9 cellular contexts compared by ENCODE assay signal in the genomic region with DNA sequence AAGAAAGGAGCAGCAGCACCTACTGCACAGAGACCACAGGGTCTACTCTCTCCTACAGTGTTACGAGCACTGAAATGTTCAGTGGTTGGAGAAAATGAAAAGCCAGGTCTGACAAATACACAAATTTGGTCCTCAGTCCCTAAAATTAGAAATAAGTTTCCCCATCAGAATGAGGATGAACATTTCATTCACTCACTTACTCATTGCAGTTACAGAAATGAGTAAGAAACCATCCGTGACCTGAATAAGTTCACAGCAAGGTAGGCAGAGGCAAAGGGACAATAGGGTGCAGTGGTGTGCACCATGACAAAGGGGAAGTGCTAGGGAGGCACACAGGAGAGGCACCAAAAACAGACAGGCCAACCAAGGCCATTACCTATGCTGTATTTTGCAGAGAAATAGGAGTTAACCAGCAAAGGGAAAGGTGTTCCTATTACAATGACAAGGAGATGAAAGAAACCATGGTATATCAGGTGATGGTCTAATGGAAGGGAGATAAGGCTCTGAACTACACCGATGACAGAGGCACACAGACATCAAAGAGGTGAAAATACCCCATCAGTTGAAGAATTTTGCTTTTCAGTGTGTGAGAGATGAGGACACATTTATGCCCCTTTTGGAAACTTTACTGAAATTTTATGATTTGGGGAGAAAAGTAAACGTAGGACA. TPM values are rescaled to one million over a fixed set of nuclear protein-coding genes. Genes with fewer than 3 reads are reported as not detected.
DNase-seq lines count a peak whose midpoint lies in the region; ATAC-seq and TF ChIP-seq lines count a peak whose summit lies in the region.
"Had no signal": no experiment of that assay in that cellular context is flagged by ENCODE, and none has a peak within 500 bp of the region (broad histone marks: within the 10 kb centered on the region; RNA-seq: fewer than 3 reads in every experiment).

No MANE protein-coding gene starts in this region.

- H3K4me3 Mint-ChIP-seq in natural killer cell treated with Interleukin-12 subunit alpha and Interleukin-12 subunit beta and Interleukin-15 and Interleukin-18, amount 100 ng/mL, for 72 hours = peak overlapping the region; percentile 83
- no peak overlapping the region for H3K4me3 Mint-ChIP-seq in neural progenitor cell
- no peak overlapping the region for H3K4me3 Mint-ChIP-seq in HFFc6

- intact Hi-C loops in esophagus muscularis mucosa (cut with DNase I) = no loop called here

- no peaks in the 10 kb centered on the region for H3K27me3 Mint-ChIP-seq in natural killer cell treated with Interleukin-12 subunit alpha and Interleukin-12 subunit beta and Interleukin-15 and Interleukin-18, amount 100 ng/mL, for 72 hours
- H3K27me3 Mint-ChIP-seq in neural progenitor cell (ENCODE audit: insufficient read depth, low read depth) (peaks cover under 1% of the 10 kb centered on the region), HFFc6 (ENCODE audit: insufficient read depth) (peaks cover 18% of the 10 kb centered on the region)

- H3K9me3 ChIP-seq in neural progenitor cell (ENCODE audit: low read depth) = no peaks in the 10 kb centered on the region
- no peaks in the 10 kb centered on the region for H3K9me3 ChIP-seq in esophagus muscularis mucosa
- H3K9me3 ChIP-seq: A549 had no signal

- H3K27me3 ChIP-seq in neural progenitor cell = no peaks in the 10 kb centered on the region
- H3K27me3 ChIP-seq in esophagus muscularis mucosa = no peaks in the 10 kb centered on the region

- H3K4me3 ChIP-seq in neural progenitor cell = no peak overlapping the region
- no peak overlapping the region for H3K4me3 ChIP-seq in esophagus muscularis mucosa
- H3K4me3 ChIP-seq: A549 had no signal

- TF ChIP-seq POLR2A in esophagus muscularis mucosa (IDR thresholded peaks at IDR 0.05; ENCODE audit: low read depth) = no peak

- peak; percentile 72 for ATAC-seq in HG02981 (IDR thresholded peaks at IDR 0.05; ENCODE audit: unreplicated experiment)
- peak; percentile 72 to 81 for ATAC-seq in natural killer cell treated with Interleukin-12 subunit alpha and Interleukin-12 subunit beta and Interleukin-15 and Interleukin-18, amount 100 ng/mL, for 72 hours
- ATAC-seq: A549 had no signal

- H3K9ac ChIP-seq in neural progenitor cell = no peak overlapping the region

- no peaks in the 10 kb centered on the region for H3K79me2 ChIP-seq in neural progenitor cell (ENCODE audit: low read depth)

- H3F3A ChIP-seq in neural progenitor cell (ENCODE audit: low read depth) = no peaks in the 10 kb centered on the region

- no peak for TF ChIP-seq EP300 in esophagus muscularis mucosa (IDR thresholded peaks at IDR 0.05)

- no peak overlapping the region for H2AFZ ChIP-seq in neural progenitor cell (replicated peaks)

- H3K36me3 Mint-ChIP-seq in natural killer cell treated with Interleukin-12 subunit alpha and Interleukin-12 subunit beta and Interleukin-15 and Interleukin-18, amount 100 ng/mL, for 72 hours = peaks cover 5% of the 10 kb centered on the region
- H3K36me3 Mint-ChIP-seq in neural progenitor cell (no peaks in the 10 kb centered on the region), HFFc6 (ENCODE audit: low read depth) (no peaks in the 10 kb centered on the region)

- H3K9me3 Mint-ChIP-seq in natural killer cell treated with Interleukin-12 subunit alpha and Interleukin-12 subunit beta and Interleukin-15 and Interleukin-18, amount 100 ng/mL, for 72 hours = no peaks in the 10 kb centered on the region
- H3K9me3 Mint-ChIP-seq in neural progenitor cell (no peaks in the 10 kb centered on the region), HFFc6 (no peaks in the 10 kb centered on the region)

- 86% methylated on average over 4 of the region's 4 CpGs for WGBS in esophagus muscularis mucosa

- peaks cover 48 to 63% of the 10 kb centered on the region in 2 donors for H3K4me1 Mint-ChIP-seq in natural killer cell treated with Interleukin-12 subunit alpha and Interleukin-12 subunit beta and Interleukin-15 and Interleukin-18, amount 100 ng/mL, for 72 hours (ENCODE audit: low read depth in 2 of 2)
- H3K4me1 Mint-ChIP-seq in neural progenitor cell (peaks cover 11% of the 10 kb centered on the region), HFFc6 (ENCODE audit: low read depth) (peaks cover 28% of the 10 kb centered on the region)

- H3K27ac Mint-ChIP-seq in natural killer cell treated with Interleukin-12 subunit alpha and Interleukin-12 subunit beta and Interleukin-15 and Interleukin-18, amount 100 ng/mL, for 72 hours = peak overlapping the region; percentile 88 to 89
- H3K27ac Mint-ChIP-seq in neural progenitor cell (no peak overlapping the region), HFFc6 (no peak overlapping the region)

- peaks cover 9% of the 10 kb centered on the region for H3K4me1 ChIP-seq in neural progenitor cell
- peaks cover 5 to 15% (median 9%) of the 10 kb centered on the region in 4 donors for H3K4me1 ChIP-seq in esophagus muscularis mucosa
- H3K4me1 ChIP-seq: A549 had no signal

- no peak overlapping the region for H3K4me2 ChIP-seq in neural progenitor cell
- H3K4me2 ChIP-seq: A549 had no signal

- no peaks in the 10 kb centered on the region for H3K36me3 ChIP-seq in neural progenitor cell
- H3K36me3 ChIP-seq in esophagus muscularis mucosa = no peaks in the 10 kb centered on the region

- H4K20me1 ChIP-seq in neural progenitor cell (ENCODE audit: low read depth) = no peaks in the 10 kb centered on the region

- H3K27ac ChIP-seq in neural progenitor cell = no peak overlapping the region
- H3K27ac ChIP-seq in esophagus muscularis mucosa (replicated peaks in 1 of 4) = no peak overlapping the region
- H3K27ac ChIP-seq: A549 had no signal

- TF ChIP-seq CTCF in neural progenitor cell (IDR thresholded peaks at IDR 0.05) (no peak), HFFc6 (IDR thresholded peaks at IDR 0.05) (no peak), esophagus muscularis mucosa (IDR thresholded peaks at IDR 0.05) (no peak)

- peak; percentile 22 to 33 for DNase-seq in activated CD4-positive, alpha-beta T cell treated with anti-CD3 and anti-CD28 coated beads for 24 hours (ENCODE audit: low read depth in 2 of 2)
- DNase-seq in activated CD4-positive, alpha-beta T cell treated with anti-CD3 and anti-CD28 coated beads for 1 hour = no peak
- DNase-seq in SW480 (ENCODE audit: low spot score) = peak; percentile 16
- no peak for DNase-seq in natural killer cell treated with Interleukin-12 subunit alpha and Interleukin-12 subunit beta and Interleukin-15 and Interleukin-18, amount 100 ng/mL, for 72 hours (ENCODE audit: low spot score)
- no peak for DNase-seq in neural progenitor cell (ENCODE audit: low spot score)
- no peak for DNase-seq in HFFc6
- DNase-seq in esophagus muscularis mucosa (ENCODE audit: extremely low spot score) = no peak

RNA-seq across cellular contexts. Expression of a gene that starts 29.4 kb away (rescaled TPM):
- 10 to 100 TPM; 11.6 to 14.1 TPM for total RNA-seq in natural killer cell treated with Interleukin-12 subunit alpha and Interleukin-12 subunit beta and Interleukin-15 and Interleukin-18, amount 100 ng/mL, for 72 hours
- 1.1 and 1.7 TPM in 2 replicates for total RNA-seq in neural progenitor cell (ENCODE audit: low replicate concordance)
- total RNA-seq in HFFc6 (2021; fragmentation: NEBNext Ultra II Directional; extraction: Animal tissue kit (Norgen Biotek cat#: 25700)) = not detected
- 1 to 10 TPM; 1.9 to 5.8 (median 3.0) TPM for total RNA-seq in esophagus muscularis mucosa

Comparison
In these comparisons a context has a peak if more than half of its experiments do, and no peak if none do; other contexts are left out.
1. DNase-seq: peak in activated CD4-positive, alpha-beta T cell treated with anti-CD3 and anti-CD28 coated beads for 24 hours (2 of 2) and SW480 (single experiment); none in activated CD4-positive, alpha-beta T cell treated with anti-CD3 and anti-CD28 coated beads for 1 hour (single experiment), natural killer cell treated with Interleukin-12 subunit alpha and Interleukin-12 subunit beta and Interleukin-15 and Interleukin-18, amount 100 ng/mL, for 72 hours (single experiment), neural progenitor cell (single experiment), HFFc6 (single experiment) and esophagus muscularis mucosa (single experiment).
2. H3K27ac Mint-ChIP-seq: peak in natural killer cell treated with Interleukin-12 subunit alpha and Interleukin-12 subunit beta and Interleukin-15 and Interleukin-18, amount 100 ng/mL, for 72 hours (2 of 2); none in neural progenitor cell (single experiment) and HFFc6 (single experiment).